Comparison of ENCODE assay signal across 14 cellular contexts in genomic region chr11:122020902-122021301, GRCh38.
A peak's percentile ranks its signal among the peaks of the same experiment; 100 is the strongest.
DNase-seq lines count a peak whose midpoint lies in the region; ATAC-seq and TF ChIP-seq lines count a peak whose summit lies in the region.
"Had no signal": no experiment of that assay in that cellular context is flagged by ENCODE, and none has a peak within 500 bp of the region (broad histone marks: within the 10 kb centered on the region; RNA-seq: fewer than 3 reads in every experiment).

No MANE protein-coding gene starts in this region.

- H3K4me1 Mint-ChIP-seq in activated T-helper 1 cell treated with anti-CD3 and anti-CD28 coated beads, Interleukin-12 subunit alpha, Interleukin-12 subunit beta, Interleukin-2, Interleukin-4 antibody, amounts not matched to agents 30 ng/mL and 10 ng/mL and 1 ng/mL, durations not matched to agents 14 hours and 24 hours and 36 hours (ENCODE audit: low read depth): no peaks in the 10 kb centered on the region

- DNase-seq in AG09319 (ENCODE audit: extremely low read depth, low read depth) (no peak), astrocyte of the cerebellum (ENCODE audit: low read depth) (no peak), NCI-H2171 treated with DMSO at 0.1 percent for 48 hours (lab: John Stamatoyannopoulos, UW) (no peak)
- DNase-seq in Jurkat, Clone E6-1 (ENCODE audit: low read depth, low spot score): peak; percentile 1
- no peak for DNase-seq in activated T-helper 1 cell treated with anti-CD3 and anti-CD28 coated beads, Interleukin-12 subunit alpha, Interleukin-12 subunit beta, Interleukin-2, Interleukin-4 antibody, amounts not matched to agents 30 ng/mL and 10 ng/mL and 1 ng/mL, durations not matched to agents 14 hours and 24 hours and 36 hours (ENCODE audit: low spot score)
- DNase-seq: activated CD4-positive, alpha-beta T cell treated with anti-CD3 and anti-CD28 coated beads, Interleukin-2, amount 50 U/mL, for 4 hours; aorta; hypothalamus; KBM-7; NK-92 treated with Interleukin-12 subunit alpha and Interleukin-12 subunit beta, amount 100 ng/mL, for 24 hours; occipital lobe had no signal

- H3K4me1 ChIP-seq in liver (ENCODE audit: control insufficient read depth in 4 of 4, insufficient read depth in 4 of 4, low read length in 3 of 4): no peaks in the 10 kb centered on the region

- peak; percentile 21 to 38 for TF ChIP-seq RAD21 in liver (IDR thresholded peaks at IDR 0.05)

- H3K9ac ChIP-seq in liver (ENCODE audit: low read depth in 1 of 2, low read length in 2 of 2): no peak overlapping the region

- intact Hi-C loops in activated T-helper 1 cell treated with anti-CD3 and anti-CD28 coated beads, Interleukin-12 subunit alpha, Interleukin-12 subunit beta, Interleukin-2, Interleukin-4 antibody, amounts not matched to agents 30 ng/mL and 10 ng/mL and 1 ng/mL, durations not matched to agents 14 hours and 24 hours and 36 hours (cut with micrococcal nuclease): no loop called here

- no peak for ATAC-seq in HG03045 (IDR thresholded peaks at IDR 0.05; ENCODE audit: unreplicated experiment)
- no peak for ATAC-seq in HG03571 (IDR thresholded peaks at IDR 0.05; ENCODE audit: unreplicated experiment)

- no peaks in the 10 kb centered on the region for H3K9me3 ChIP-seq in liver (ENCODE audit: control insufficient read depth in 4 of 4, low read length in 3 of 4)

- in situ Hi-C loops in astrocyte of the cerebellum (cut with HindIII; ENCODE audit: low sequenced_read_pairs): no loop called here

- TF ChIP-seq CTCF in AG09319 (IDR thresholded peaks at IDR 0.05; ENCODE audit: low read depth, low read length) (peak; percentile 36), astrocyte of the cerebellum (IDR thresholded peaks at IDR 0.05; ENCODE audit: low read depth, low read length, missing control alignments) (peak; percentile 59), liver (IDR thresholded peaks at IDR 0.05; ENCODE audit: low read depth, low read length, missing input control) (peak; percentile 16)

- no peak overlapping the region for H3K27ac Mint-ChIP-seq in activated T-helper 1 cell treated with anti-CD3 and anti-CD28 coated beads, Interleukin-12 subunit alpha, Interleukin-12 subunit beta, Interleukin-2, Interleukin-4 antibody, amounts not matched to agents 30 ng/mL and 10 ng/mL and 1 ng/mL, durations not matched to agents 14 hours and 24 hours and 36 hours

- H3K4me3 ChIP-seq in Jurkat, Clone E6-1 (ENCODE audit: low read length): no peak overlapping the region
- no peak overlapping the region for H3K4me3 ChIP-seq in astrocyte of the cerebellum (ENCODE audit: low read depth, low read length)
- H3K4me3 ChIP-seq in liver (ENCODE audit: low read depth in 1 of 3, low read length in 3 of 3): no peak overlapping the region

- H3K36me3 Mint-ChIP-seq in activated T-helper 1 cell treated with anti-CD3 and anti-CD28 coated beads, Interleukin-12 subunit alpha, Interleukin-12 subunit beta, Interleukin-2, Interleukin-4 antibody, amounts not matched to agents 30 ng/mL and 10 ng/mL and 1 ng/mL, durations not matched to agents 14 hours and 24 hours and 36 hours (ENCODE audit: low read depth): no peaks in the 10 kb centered on the region

- H3K27me3 ChIP-seq in liver (ENCODE audit: control insufficient read depth in 4 of 4, insufficient read depth in 4 of 4, low read length in 3 of 4): no peaks in the 10 kb centered on the region

- WGBS in liver: 68% methylated on average over 2 of the region's 2 CpGs

- no peaks in the 10 kb centered on the region for H3K36me3 ChIP-seq in liver (ENCODE audit: control insufficient read depth in 4 of 4, insufficient read depth in 3 of 4, low read depth in 1 of 4, low read length in 3 of 4)

- H3K4me3 Mint-ChIP-seq in activated T-helper 1 cell treated with anti-CD3 and anti-CD28 coated beads, Interleukin-12 subunit alpha, Interleukin-12 subunit beta, Interleukin-2, Interleukin-4 antibody, amounts not matched to agents 30 ng/mL and 10 ng/mL and 1 ng/mL, durations not matched to agents 14 hours and 24 hours and 36 hours: no peak overlapping the region

- H3K9me3 Mint-ChIP-seq in activated T-helper 1 cell treated with anti-CD3 and anti-CD28 coated beads, Interleukin-12 subunit alpha, Interleukin-12 subunit beta, Interleukin-2, Interleukin-4 antibody, amounts not matched to agents 30 ng/mL and 10 ng/mL and 1 ng/mL, durations not matched to agents 14 hours and 24 hours and 36 hours: no peaks in the 10 kb centered on the region

- no peaks in the 10 kb centered on the region for H3K27me3 Mint-ChIP-seq in activated T-helper 1 cell treated with anti-CD3 and anti-CD28 coated beads, Interleukin-12 subunit alpha, Interleukin-12 subunit beta, Interleukin-2, Interleukin-4 antibody, amounts not matched to agents 30 ng/mL and 10 ng/mL and 1 ng/mL, durations not matched to agents 14 hours and 24 hours and 36 hours (ENCODE audit: insufficient read depth)

- no peak overlapping the region for H3K27ac ChIP-seq in liver (ENCODE audit: low read depth in 1 of 2, low read length in 2 of 2)

TF ChIP-seq in liver, 16 proteins besides CTCF, POLR2A, EP300 and RAD21:
- no peak for TF ChIP-seq EGR1 (IDR thresholded peaks at IDR 0.05; ENCODE audit: low read depth in 2 of 2)
- no peak for TF ChIP-seq NR2F2 (IDR thresholded peaks at IDR 0.05)
- TF ChIP-seq, protein P1, sequence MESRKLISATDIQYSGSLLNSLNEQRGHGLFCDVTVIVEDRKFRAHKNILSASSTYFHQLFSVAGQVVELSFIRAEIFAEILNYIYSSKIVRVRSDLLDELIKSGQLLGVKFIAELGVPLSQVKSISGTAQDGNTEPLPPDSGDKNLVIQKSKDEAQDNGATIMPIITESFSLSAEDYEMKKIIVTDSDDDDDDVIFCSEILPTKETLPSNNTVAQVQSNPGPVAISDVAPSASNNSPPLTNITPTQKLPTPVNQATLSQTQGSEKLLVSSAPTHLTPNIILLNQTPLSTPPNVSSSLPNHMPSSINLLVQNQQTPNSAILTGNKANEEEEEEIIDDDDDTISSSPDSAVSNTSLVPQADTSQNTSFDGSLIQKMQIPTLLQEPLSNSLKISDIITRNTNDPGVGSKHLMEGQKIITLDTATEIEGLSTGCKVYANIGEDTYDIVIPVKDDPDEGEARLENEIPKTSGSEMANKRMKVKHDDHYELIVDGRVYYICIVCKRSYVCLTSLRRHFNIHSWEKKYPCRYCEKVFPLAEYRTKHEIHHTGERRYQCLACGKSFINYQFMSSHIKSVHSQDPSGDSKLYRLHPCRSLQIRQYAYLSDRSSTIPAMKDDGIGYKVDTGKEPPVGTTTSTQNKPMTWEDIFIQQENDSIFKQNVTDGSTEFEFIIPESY (IDR thresholded peaks at IDR 0.05): no peak
- no peak for TF ChIP-seq JUND (IDR thresholded peaks at IDR 0.05)
- no peak for TF ChIP-seq SP1 (IDR thresholded peaks at IDR 0.05)
- TF ChIP-seq ATF3 (IDR thresholded peaks at IDR 0.05): no peak
- no peak for TF ChIP-seq RXRA (IDR thresholded peaks at IDR 0.05)
- no peak for TF ChIP-seq REST (IDR thresholded peaks at IDR 0.05)
- TF ChIP-seq FOXA2 (IDR thresholded peaks at IDR 0.05): no peak
- TF ChIP-seq GABPA (IDR thresholded peaks at IDR 0.05 in 1 of 2, conservative IDR thresholded peaks at IDR 0.05 in 1 of 2): no peak
- no peak for TF ChIP-seq YY1 (IDR thresholded peaks at IDR 0.05)
- no peak for TF ChIP-seq TAF1 (conservative IDR thresholded peaks at IDR 0.05)
- no peak for TF ChIP-seq HNF4A (conservative IDR thresholded peaks at IDR 0.05)
- TF ChIP-seq, protein P2, sequence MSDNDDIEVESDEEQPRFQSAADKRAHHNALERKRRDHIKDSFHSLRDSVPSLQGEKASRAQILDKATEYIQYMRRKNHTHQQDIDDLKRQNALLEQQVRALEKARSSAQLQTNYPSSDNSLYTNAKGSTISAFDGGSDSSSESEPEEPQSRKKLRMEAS (IDR thresholded peaks at IDR 0.05): no peak
- no peak for TF ChIP-seq HNF4G (IDR thresholded peaks at IDR 0.05)
- TF ChIP-seq FOXA1 (IDR thresholded peaks at IDR 0.05): no peak
